ENCODE assay signal across 10 cellular contexts in the genomic region with DNA sequence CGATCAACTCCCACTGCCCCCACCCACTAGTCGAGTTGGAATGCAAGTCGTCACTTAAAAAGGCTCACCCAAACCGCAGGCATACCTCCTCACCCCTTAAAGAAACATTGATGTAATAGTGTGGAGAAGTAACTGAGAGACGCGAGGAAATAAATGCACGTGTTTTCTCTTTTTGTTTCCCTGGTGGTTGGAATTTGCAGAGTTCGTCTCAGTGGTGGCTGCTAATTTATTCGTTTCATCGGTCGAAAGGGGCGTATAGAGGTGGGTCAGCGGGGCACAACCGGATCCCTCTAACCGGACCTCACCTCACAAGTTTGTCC. TPM values are rescaled to one million over a fixed set of nuclear protein-coding genes. Genes with fewer than 3 reads are reported as not detected.
A peak's percentile ranks its signal among the peaks of the same experiment; 100 is the strongest.
DNase-seq lines count a peak whose midpoint lies in the region; ATAC-seq lines count a peak whose summit lies in the region.
"Had no signal": no experiment of that assay in that cellular context is flagged by ENCODE, and none has a peak within 500 bp of the region (broad histone marks: within the 10 kb centered on the region; RNA-seq: fewer than 3 reads in every experiment).

No MANE protein-coding gene starts in this region.

- H3K4me1 ChIP-seq in adipocyte (ENCODE audit: control insufficient read depth, insufficient read depth, low read length) (peaks cover 17% of the 10 kb centered on the region), iPS-20b (ENCODE audit: insufficient read depth, low read length) (peaks cover 25% of the 10 kb centered on the region)

- peaks cover 0 to 3% of the 10 kb centered on the region in 2 donors for H3K9me3 Mint-ChIP-seq in stimulated activated naive B cell treated with anti-CD40 and anti-IgM and Interleukin-4, amounts not matched to agents 10 μg/mL and 1 μg/mL and 100 μg/mL, for 72 hours
- H3K9me3 Mint-ChIP-seq: activated naive CD4-positive, alpha-beta T cell treated with anti-CD3 and anti-CD28 coated beads, Interleukin-2, amount 50 U/mL, for 24 hours had no signal

- no peak overlapping the region for H3K27ac ChIP-seq in iPS-20b (ENCODE audit: low read length)

- H3K9me3 ChIP-seq in adipocyte (ENCODE audit: control insufficient read depth, low read length) (no peaks in the 10 kb centered on the region), iPS-20b (ENCODE audit: insufficient read depth, low read depth, low read length) (no peaks in the 10 kb centered on the region)

- peak overlapping the region; percentile 19 to 61 for H3K4me3 Mint-ChIP-seq in stimulated activated naive B cell treated with anti-CD40 and anti-IgM and Interleukin-4, amounts not matched to agents 10 μg/mL and 1 μg/mL and 100 μg/mL, for 72 hours
- H3K4me3 Mint-ChIP-seq: activated naive CD4-positive, alpha-beta T cell treated with anti-CD3 and anti-CD28 coated beads, Interleukin-2, amount 50 U/mL, for 24 hours had no signal

- H3K27me3 Mint-ChIP-seq in stimulated activated naive B cell treated with anti-CD40 and anti-IgM and Interleukin-4, amounts not matched to agents 10 μg/mL and 1 μg/mL and 100 μg/mL, for 72 hours, result peaks cover 57 to 73% of the 10 kb centered on the region in 2 donors

- H3K36me3 ChIP-seq in adipocyte (ENCODE audit: control insufficient read depth, insufficient read depth, low read length, severe bottlenecking) (no peaks in the 10 kb centered on the region), iPS-20b (ENCODE audit: insufficient read depth, low read depth, low read length) (no peaks in the 10 kb centered on the region)

- peak overlapping the region; percentile 59 for H3K27ac Mint-ChIP-seq in stimulated activated naive B cell treated with anti-CD40 and anti-IgM and Interleukin-4, amounts not matched to agents 10 μg/mL and 1 μg/mL and 100 μg/mL, for 72 hours
- H3K27ac Mint-ChIP-seq: activated naive CD4-positive, alpha-beta T cell treated with anti-CD3 and anti-CD28 coated beads, Interleukin-2, amount 50 U/mL, for 24 hours had no signal

- ATAC-seq in stimulated activated naive B cell treated with anti-CD40 and anti-IgM and Interleukin-4, amounts not matched to agents 10 μg/mL and 1 μg/mL and 100 μg/mL, for 72 hours (replicated peaks), result no peak
- ATAC-seq in GM21723 (IDR thresholded peaks at IDR 0.05; ENCODE audit: unreplicated experiment) (no peak), GM21619 (IDR thresholded peaks at IDR 0.05; ENCODE audit: unreplicated experiment) (no peak)

- peak; percentile 21 for DNase-seq in H4 (ENCODE audit: low spot score)
- DNase-seq in adipocyte (ENCODE audit: low read depth), result peak; percentile 61
- no peak for DNase-seq in stimulated activated naive B cell treated with anti-CD40 and anti-IgM and Interleukin-4, amounts not matched to agents 10 μg/mL and 1 μg/mL and 100 μg/mL, for 72 hours
- DNase-seq in NCI-H2081 treated with DMSO at 0.1 percent for 48 hours (lab: John Stamatoyannopoulos, UW), result no peak
- no peak for DNase-seq in SIG-M5 (lab: John Stamatoyannopoulos, UW)
- DNase-seq: stimulated activated CD4-positive, alpha-beta T cell treated with anti-CD3 and anti-CD28 coated beads, Interleukin-15, amount 100 ng/mL, for 24 hours had no signal

- H3K36me3 Mint-ChIP-seq in stimulated activated naive B cell treated with anti-CD40 and anti-IgM and Interleukin-4, amounts not matched to agents 10 μg/mL and 1 μg/mL and 100 μg/mL, for 72 hours, result peaks cover 2 to 4% of the 10 kb centered on the region in 2 donors
- H3K36me3 Mint-ChIP-seq: activated naive CD4-positive, alpha-beta T cell treated with anti-CD3 and anti-CD28 coated beads, Interleukin-2, amount 50 U/mL, for 24 hours had no signal

- H3K4me3 ChIP-seq in adipocyte (ENCODE audit: low read length) (peak overlapping the region; percentile 80), iPS-20b (ENCODE audit: low read length) (peak overlapping the region; percentile 85)

- H3K27me3 ChIP-seq in adipocyte (replicated peaks; ENCODE audit: control insufficient read depth, insufficient read depth, low read length), result peaks cover 27% of the 10 kb centered on the region
- H3K27me3 ChIP-seq in iPS-20b (ENCODE audit: insufficient read depth, low read length), result peaks cover 78% of the 10 kb centered on the region

- H3K9ac ChIP-seq in adipocyte (ENCODE audit: low read length) (no peak overlapping the region), iPS-20b (ENCODE audit: low read depth, low read length) (peak overlapping the region; percentile 65; the same call in 1 of the 2 replicates)

- peaks cover 11 to 28% of the 10 kb centered on the region in 2 donors for H3K4me1 Mint-ChIP-seq in stimulated activated naive B cell treated with anti-CD40 and anti-IgM and Interleukin-4, amounts not matched to agents 10 μg/mL and 1 μg/mL and 100 μg/mL, for 72 hours

RNA-seq across cellular contexts. Expression of a gene that starts 5.1 kb away (rescaled TPM):
- total RNA-seq in H4 (2014; rRNA removed; shearing (Covaris generic)), result 2.6 and 4.2 TPM in 2 replicates

Comparison
In these comparisons a context has a peak if more than half of its experiments do, and no peak if none do; other contexts are left out.
1. DNase-seq: peak in H4 (single experiment) and adipocyte (single experiment); none in stimulated activated naive B cell treated with anti-CD40 and anti-IgM and Interleukin-4, amounts not matched to agents 10 μg/mL and 1 μg/mL and 100 μg/mL, for 72 hours (single experiment), NCI-H2081 treated with DMSO at 0.1 percent for 48 hours (single experiment) and SIG-M5 (single experiment).